ENCODE assay signal across 1 cellular context in genomic region chr9:95497772-95498171, GRCh38.
TF ChIP-seq lines count a peak whose summit lies in the region.

No MANE protein-coding gene starts in this region.

TF ChIP-seq in IMR-90, 13 proteins besides CTCF, POLR2A, EP300 and RAD21 (continued from another document):
- TF ChIP-seq CEBPB (IDR thresholded peaks at IDR 0.05; ENCODE audit: low read depth, low read length) (peak; percentile 68), MAFK (IDR thresholded peaks at IDR 0.05; ENCODE audit: low read depth, low read length) (no peak)
TF ChIP-seq in IMR-90: peak in this region for 2.
